ENCODE assay signal across 12 cellular contexts in the genomic region with DNA sequence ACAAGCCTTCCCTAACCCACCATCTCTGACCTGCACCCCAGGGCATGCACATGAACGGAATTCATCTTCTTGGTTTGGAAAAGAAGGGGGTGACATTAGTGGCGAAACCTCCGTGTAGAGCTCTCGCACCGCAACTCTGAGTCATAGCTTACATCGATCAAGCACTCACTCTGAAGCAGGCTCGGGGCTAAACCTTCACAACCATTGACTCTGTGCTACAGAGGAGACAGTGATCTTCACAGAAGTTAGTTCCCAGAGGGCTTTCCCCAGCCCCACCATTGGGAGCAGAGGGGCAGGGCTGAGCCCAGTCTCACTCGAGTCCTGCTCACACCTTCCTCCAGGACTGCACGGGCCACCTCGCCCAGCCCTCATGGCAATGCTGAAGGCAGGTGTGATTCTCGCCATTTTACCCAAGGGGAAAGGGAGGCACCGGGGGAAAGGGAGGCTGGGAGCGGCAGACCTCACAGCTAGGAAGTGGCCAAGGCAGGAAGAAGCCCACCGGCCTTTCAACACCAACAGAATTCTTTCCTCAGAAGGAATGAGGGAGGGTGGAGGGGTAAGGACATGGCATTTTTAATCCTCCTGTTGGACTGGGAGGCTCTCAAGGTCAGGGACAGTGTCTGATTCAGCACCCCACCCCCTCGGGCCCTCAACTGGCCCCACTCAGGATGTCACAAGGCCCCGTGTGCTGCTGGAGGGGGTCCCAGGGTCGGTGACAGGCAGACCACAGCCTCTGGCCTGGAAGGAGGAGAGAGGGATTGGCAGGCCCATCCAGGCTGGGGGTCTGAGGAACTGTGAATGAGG. TPM values are rescaled to one million over a fixed set of nuclear protein-coding genes. Genes with fewer than 3 reads are reported as not detected.
DNase-seq lines count a peak whose midpoint lies in the region; ATAC-seq and TF ChIP-seq lines count a peak whose summit lies in the region.
"Had no signal": no experiment of that assay in that cellular context is flagged by ENCODE, and none has a peak within 500 bp of the region (broad histone marks: within the 10 kb centered on the region; RNA-seq: fewer than 3 reads in every experiment).

No MANE protein-coding gene starts in this region.

- BruUV-seq in Panc1 (replicated peaks; lab: Mats Ljungman, UMichigan): no TSS peak

- H3K27ac ChIP-seq in Panc1 (ENCODE audit: low read length) (no peak overlapping the region), esophagus squamous epithelium (peak overlapping the region; percentile 71 to 90 (median 88)), psoas muscle (peak overlapping the region; percentile 66)
- H3K27ac ChIP-seq: neutrophil had no signal

- in situ Hi-C loops in Panc1 (cut with HindIII; ENCODE audit: low pct_unique_long_range_greater_than_20kb, low sequenced_read_pairs): no loop called here

- H3K36me3 ChIP-seq in Panc1 (ENCODE audit: control insufficient read depth, insufficient read depth, low read length) (no peaks in the 10 kb centered on the region), esophagus squamous epithelium (peaks cover 0 to 2% (median 0%) of the 10 kb centered on the region in 3 donors), psoas muscle (ENCODE audit: insufficient read depth in 1 of 2, low read depth in 1 of 2) (no peaks in the 10 kb centered on the region)
- H3K36me3 ChIP-seq: neutrophil had no signal

- TF ChIP-seq POLR2A in esophagus squamous epithelium (IDR thresholded peaks at IDR 0.05): no peak

- DNase-seq in Daoy (ENCODE audit: low read depth) (peak; percentile 93), Panc1 (ENCODE audit: low read depth, low spot score) (no peak), esophagus squamous epithelium (lab: John Stamatoyannopoulos, UW) (no peak), psoas muscle (no peak), kidney tubule cell (ENCODE audit: low spot score) (no peak), GM19240 (ENCODE audit: insufficient read length, low spot score) (no peak)
- no peak for DNase-seq in stimulated activated naive CD4-positive, alpha-beta T cell (lab: John Stamatoyannopoulos, UW)
- DNase-seq: erythroblast, NCI-H187 treated with DMSO at 0.1 percent for 48 hours, T-helper 1 cell had no signal

- intact Hi-C loops in Panc1 (cut with micrococcal nuclease; ENCODE audit: unreplicated experiment): no loop called here
- intact Hi-C loops in esophagus squamous epithelium (cut with DNase I): no loop called here
- intact Hi-C loops in psoas muscle (cut with DNase I): no loop called here

- WGBS in esophagus squamous epithelium, 2 donors: 64 to 80% methylated on average over 11 to 12 of the region's 17 CpGs
- WGBS in psoas muscle, 3 donors: 76 to 80% (median 80%) methylated on average over 14 to 17 of the region's 17 CpGs

- ATAC-seq in Panc1: peak; percentile 23; the same call in 1 of the 2 replicates
- no peak for ATAC-seq in psoas muscle
- no peak for ATAC-seq in HG02642 (IDR thresholded peaks at IDR 0.05; ENCODE audit: poor library complexity, unreplicated experiment)

- H3K4me1 ChIP-seq in Panc1 (ENCODE audit: control insufficient read depth, insufficient read depth, low read length): no peaks in the 10 kb centered on the region
- H3K4me1 ChIP-seq in esophagus squamous epithelium: peaks cover 0 to 41% (median 8%) of the 10 kb centered on the region in 3 donors
- no peaks in the 10 kb centered on the region for H3K4me1 ChIP-seq in psoas muscle

- no peak for TF ChIP-seq CTCF in Panc1 (IDR thresholded peaks at IDR 0.05)
- TF ChIP-seq CTCF in esophagus squamous epithelium (IDR thresholded peaks at IDR 0.05): no peak
- no peak for TF ChIP-seq CTCF in psoas muscle (IDR thresholded peaks at IDR 0.05)

- no peaks in the 10 kb centered on the region for H3K9me3 ChIP-seq in Panc1 (ENCODE audit: control insufficient read depth, insufficient read depth, low read depth, low read length)
- H3K9me3 ChIP-seq in esophagus squamous epithelium: no peaks in the 10 kb centered on the region
- no peaks in the 10 kb centered on the region for H3K9me3 ChIP-seq in psoas muscle
- H3K9me3 ChIP-seq: neutrophil had no signal

- H3K27me3 ChIP-seq in Panc1 (ENCODE audit: control insufficient read depth, insufficient read depth, low read length) (no peaks in the 10 kb centered on the region), esophagus squamous epithelium (peaks cover 0 to 4% (median 0%) of the 10 kb centered on the region in 4 donors), psoas muscle (ENCODE audit: insufficient read depth in 3 of 3, low read length in 2 of 3) (no peaks in the 10 kb centered on the region)
- H3K27me3 ChIP-seq: neutrophil had no signal

- CTCF ChIA-PET in Panc1 (lab: Charles Lee): no interaction called here

- POLR2A ChIA-PET in Panc1 (lab: Charles Lee): no interaction called here

- H3K4me3 ChIP-seq in Panc1 (ENCODE audit: low read depth in 2 of 2, low read length in 2 of 2): no peak overlapping the region
- peak overlapping the region in 2 of 4 donors; percentile 8 to 48 for H3K4me3 ChIP-seq in esophagus squamous epithelium
- peak overlapping the region; percentile 14 for H3K4me3 ChIP-seq in psoas muscle

RNA-seq across cellular contexts. Expression of gene IL17B, which starts 25.9 kb away (rescaled TPM):
- total RNA-seq in Daoy (2014; rRNA removed; shearing (Covaris generic)): not detected in 2 replicates
- total RNA-seq in Panc1 (2021; ENCODE audit: unreplicated experiment) (not detected), esophagus squamous epithelium (1 to 10 TPM in 3 of 4 donors, not detected in 1; 2.0 to 2.5 (median 2.1) TPM), psoas muscle (under 1 TPM in 1 of 4 donors, not detected in 3; 0.58 TPM)
- not detected for polyA plus RNA-seq in Panc1 (2012; ENCODE audit: insufficient read length)
- polyA plus RNA-seq in psoas muscle: under 1 TPM in 2 of 3 donors, not detected in 1; 0.08 to 0.42 TPM

RNA-seq across cellular contexts. Expression of gene PCYOX1L, which starts 47.1 kb away (rescaled TPM):
- total RNA-seq in Daoy (2014; rRNA removed; shearing (Covaris generic)): 13.1 and 17.1 TPM in 2 replicates
- total RNA-seq in Panc1 (2021; ENCODE audit: unreplicated experiment): 7.0 TPM
- polyA plus RNA-seq in Panc1 (2012; ENCODE audit: insufficient read length): 10.0 TPM
- 1 to 10 TPM; 2.1 to 4.6 (median 3.1) TPM for total RNA-seq in esophagus squamous epithelium
- total RNA-seq in psoas muscle: 1 to 10 TPM in 1 of 4 donors, under 1 TPM in 3; 0.65 to 2.7 (median 0.84) TPM
- 1 to 10 TPM in 1 of 3 donors, under 1 TPM in 2; 0.28 to 1.1 (median 0.70) TPM for polyA plus RNA-seq in psoas muscle

RNA-seq across cellular contexts. Expression of gene GRPEL2, which starts 59.6 kb away (rescaled TPM):
- total RNA-seq in Daoy (2014; rRNA removed; shearing (Covaris generic)): 30.7 and 33.4 TPM in 2 replicates
- 30.1 TPM for total RNA-seq in Panc1 (2021; ENCODE audit: unreplicated experiment)
- polyA plus RNA-seq in Panc1 (2012; ENCODE audit: insufficient read length): 14.3 TPM
- 10 to 100 TPM; 23.1 to 43.3 (median 27.1) TPM for total RNA-seq in esophagus squamous epithelium
- total RNA-seq in psoas muscle: 10 to 100 TPM in 2 of 4 donors, 1 to 10 TPM in 2; 8.8 to 11.1 (median 9.5) TPM
- 10 to 100 TPM in 2 of 3 donors, 1 to 10 TPM in 1; 4.7 to 11.6 (median 11.0) TPM for polyA plus RNA-seq in psoas muscle
